8 cellular contexts compared by ENCODE assay signal in the genomic region with DNA sequence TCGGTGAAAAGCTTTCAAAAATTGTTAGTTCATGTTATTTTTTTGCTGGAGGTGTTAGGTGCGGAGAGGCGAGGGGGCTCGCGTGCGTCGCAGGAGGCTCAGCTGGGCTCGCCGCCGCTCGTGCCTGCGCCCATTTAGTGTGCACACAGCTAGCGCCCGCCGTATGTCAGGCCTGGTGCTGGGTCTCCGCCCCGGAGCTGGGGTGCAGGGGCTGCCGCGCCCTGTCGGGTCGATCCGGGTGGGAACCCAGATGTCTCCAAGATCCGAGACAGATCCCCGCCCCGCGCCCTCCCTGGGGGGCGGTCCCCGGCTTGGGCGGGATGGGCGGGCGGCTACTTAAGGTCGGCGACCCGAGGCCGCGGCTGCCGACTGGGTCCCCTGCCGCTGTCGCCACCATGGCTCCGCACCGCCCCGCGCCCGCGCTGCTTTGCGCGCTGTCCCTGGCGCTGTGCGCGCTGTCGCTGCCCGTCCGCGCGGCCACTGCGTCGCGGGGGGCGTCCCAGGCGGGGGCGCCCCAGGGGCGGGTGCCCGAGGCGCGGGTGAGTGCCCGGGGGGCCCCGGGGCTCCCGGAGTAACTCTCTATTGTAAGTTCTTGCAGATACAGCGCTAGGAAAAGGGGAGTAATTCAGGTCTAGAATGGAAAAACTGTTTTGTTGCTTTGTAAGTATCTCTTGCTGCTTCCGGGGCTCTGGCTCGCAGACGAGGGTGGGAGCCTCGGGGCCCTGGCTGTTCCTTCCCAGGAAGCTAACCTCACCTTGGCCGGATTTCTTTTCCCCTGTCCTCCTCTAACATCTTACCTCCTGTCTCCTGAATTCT. TPM values are rescaled to one million over a fixed set of nuclear protein-coding genes. Genes with fewer than 3 reads are reported as not detected.
DNase-seq lines count a peak whose midpoint lies in the region; ATAC-seq, FAIRE-seq and TF ChIP-seq lines count a peak whose summit lies in the region.

No MANE protein-coding gene starts in this region.

- H3K36me3 ChIP-seq in H7 (replicated peaks; ENCODE audit: control insufficient read depth, insufficient read depth, low read length) (no peaks in the 10 kb centered on the region), esophagus squamous epithelium (peaks cover 0 to 31% (median 18%) of the 10 kb centered on the region in 3 donors), mucosa of stomach (ENCODE audit: control insufficient read depth, insufficient read depth, low read length) (peaks cover 35% of the 10 kb centered on the region), upper lobe of left lung (peaks cover 0 to 30% (median 18%) of the 10 kb centered on the region in 4 donors)

- peak; percentile 47 to 89 for ATAC-seq in upper lobe of left lung (ENCODE audit: low FRiP score in 2 of 2)

- POLR2A ChIA-PET in activated CD4-positive, alpha-beta memory T cell treated with anti-CD3 and anti-CD28 coated beads for 36 hours (lab: Charles Lee): no interaction called here

- H3K4me3 ChIP-seq in H7 (ENCODE audit: insufficient read depth, low read depth, low read length) (peak overlapping the region; percentile 47), esophagus squamous epithelium (peak overlapping the region; percentile 46 to 82 (median 66)), mucosa of stomach (ENCODE audit: low read length) (no peak overlapping the region), upper lobe of left lung (peak overlapping the region; percentile 32 to 69 (median 62))

- H3K4me3 Mint-ChIP-seq in activated CD4-positive, alpha-beta memory T cell treated with anti-CD3 and anti-CD28 coated beads for 36 hours: peak overlapping the region; percentile 61

- intact Hi-C loops in activated CD4-positive, alpha-beta memory T cell treated with anti-CD3 and anti-CD28 coated beads for 36 hours (cut with micrococcal nuclease): loop anchor here (2.0 kb wide), 1 partner anchor 21 kb away; no protein-coding TSS in a partner anchor
- intact Hi-C loops in esophagus squamous epithelium (cut with DNase I): loop anchor here (10.0 kb wide), 1 partner anchor 85 kb away; no protein-coding TSS in a partner anchor

- H3K27ac ChIP-seq in esophagus squamous epithelium: peak overlapping the region; percentile 88 to 95 (median 94)
- H3K27ac ChIP-seq in upper lobe of left lung: peak overlapping the region; percentile 60 to 89 (median 88)

- peaks cover 56 to 98% (median 82%) of the 10 kb centered on the region in 3 donors for H3K4me1 ChIP-seq in esophagus squamous epithelium
- H3K4me1 ChIP-seq in mucosa of stomach (ENCODE audit: control insufficient read depth, insufficient read depth, low read length): peaks cover 84% of the 10 kb centered on the region
- H3K4me1 ChIP-seq in upper lobe of left lung: peaks cover 62 to 81% (median 72%) of the 10 kb centered on the region in 4 donors

- peaks cover 18% of the 10 kb centered on the region for H3K27me3 Mint-ChIP-seq in activated CD4-positive, alpha-beta memory T cell treated with anti-CD3 and anti-CD28 coated beads for 36 hours

- H3K4me1 Mint-ChIP-seq in activated CD4-positive, alpha-beta memory T cell treated with anti-CD3 and anti-CD28 coated beads for 36 hours (ENCODE audit: low read depth): peaks cover 13% of the 10 kb centered on the region

- TF ChIP-seq EP300 in upper lobe of left lung (IDR thresholded peaks at IDR 0.05): no peak

- WGBS in esophagus squamous epithelium, 2 donors: 2% methylated on average over 7 to 15 of the region's 74 CpGs
- 3 to 10% methylated on average over 23 to 50 of the region's 74 CpGs for WGBS in upper lobe of left lung, 2 donors

- H3K9me3 ChIP-seq in esophagus squamous epithelium (no peaks in the 10 kb centered on the region), mucosa of stomach (ENCODE audit: control insufficient read depth, low read length) (no peaks in the 10 kb centered on the region), upper lobe of left lung (no peaks in the 10 kb centered on the region)

- FAIRE-seq in RCC 7860 (lab: Jason Lieb, UNC): no peak

- no peak overlapping the region for H3K27ac Mint-ChIP-seq in activated CD4-positive, alpha-beta memory T cell treated with anti-CD3 and anti-CD28 coated beads for 36 hours

- TF ChIP-seq CTCF in esophagus squamous epithelium (IDR thresholded peaks at IDR 0.05) (no peak), upper lobe of left lung (IDR thresholded peaks at IDR 0.05) (no peak)

- peak in 2 of 4 donors; percentile 44 to 49 for TF ChIP-seq POLR2A in esophagus squamous epithelium (IDR thresholded peaks at IDR 0.05)
- TF ChIP-seq POLR2A in upper lobe of left lung (IDR thresholded peaks at IDR 0.05): peak in 1 of 4 donors; percentile 63

- peak overlapping the region; percentile 73 for H3K9ac ChIP-seq in mucosa of stomach (ENCODE audit: low read length)

- no peaks in the 10 kb centered on the region for H3K9me3 Mint-ChIP-seq in activated CD4-positive, alpha-beta memory T cell treated with anti-CD3 and anti-CD28 coated beads for 36 hours

- H3K27me3 ChIP-seq in H7 (ENCODE audit: control insufficient read depth, insufficient read depth, low read length) (peaks cover 17% of the 10 kb centered on the region), esophagus squamous epithelium (no peaks in the 10 kb centered on the region), mucosa of stomach (ENCODE audit: control insufficient read depth, insufficient read depth, low read length) (no peaks in the 10 kb centered on the region), upper lobe of left lung (no peaks in the 10 kb centered on the region)

- CTCF ChIA-PET in activated CD4-positive, alpha-beta memory T cell treated with anti-CD3 and anti-CD28 coated beads for 36 hours (lab: Charles Lee): interaction anchor here (1.5 to 1.6 kb wide), 2 partner anchors 20 to 22 kb away, joined by 4 to 6 read pairs; no protein-coding TSS in a partner anchor

- DNase-seq in C1 segment of cervical spinal cord (lab: John Stamatoyannopoulos, UW): peak in 8 of 14 donors; percentile 29 to 78 (median 56)
- peak; percentile 89 for DNase-seq in H7
- peak; percentile 24 for DNase-seq in activated CD4-positive, alpha-beta memory T cell treated with anti-CD3 and anti-CD28 coated beads for 36 hours
- no peak for DNase-seq in esophagus squamous epithelium (lab: John Stamatoyannopoulos, UW)
- peak; percentile 66 to 92 for DNase-seq in upper lobe of left lung
- no peak for DNase-seq in NCI-H345 (lab: John Stamatoyannopoulos, UW)
- DNase-seq in RCC 7860 (ENCODE audit: low spot score): no peak

- no peaks in the 10 kb centered on the region for H3K36me3 Mint-ChIP-seq in activated CD4-positive, alpha-beta memory T cell treated with anti-CD3 and anti-CD28 coated beads for 36 hours

RNA-seq across cellular contexts. Expression of gene GSN, which starts 31.7 kb away (rescaled TPM):
- total RNA-seq in H7 (2014; rRNA removed; shearing (Covaris generic)): 73.0 and 78.5 TPM in 2 replicates
- total RNA-seq in activated CD4-positive, alpha-beta memory T cell treated with anti-CD3 and anti-CD28 coated beads for 36 hours: 1 to 10 TPM; 2.6 to 2.9 TPM
- total RNA-seq in esophagus squamous epithelium (1,000 to 10,000 TPM in 2 of 4 donors, 100 to 1,000 TPM in 2; 287 to 1,151 (median 926) TPM), upper lobe of left lung (100 to 1,000 TPM; 217 to 935 (median 648) TPM)

Comparison
In these comparisons a context has a peak if more than half of its experiments do, and no peak if none do; other contexts are left out.
1. DNase-seq: peak in C1 segment of cervical spinal cord (8 of 14), H7 (single experiment), activated CD4-positive, alpha-beta memory T cell treated with anti-CD3 and anti-CD28 coated beads for 36 hours (single experiment) and upper lobe of left lung (2 of 2); none in esophagus squamous epithelium (single experiment), NCI-H345 (single experiment) and RCC 7860 (single experiment).
2. RNA of gene GSN, which starts 31.7 kb away (total RNA-seq): 287 to 1,151 TPM in esophagus squamous epithelium, 217 to 935 TPM in upper lobe of left lung and 73.0 to 78.5 TPM in H7; 2.6 to 2.9 TPM in activated CD4-positive, alpha-beta memory T cell treated with anti-CD3 and anti-CD28 coated beads for 36 hours; every median in the first group is over 10 times any median in the second.